In the genomic region with DNA sequence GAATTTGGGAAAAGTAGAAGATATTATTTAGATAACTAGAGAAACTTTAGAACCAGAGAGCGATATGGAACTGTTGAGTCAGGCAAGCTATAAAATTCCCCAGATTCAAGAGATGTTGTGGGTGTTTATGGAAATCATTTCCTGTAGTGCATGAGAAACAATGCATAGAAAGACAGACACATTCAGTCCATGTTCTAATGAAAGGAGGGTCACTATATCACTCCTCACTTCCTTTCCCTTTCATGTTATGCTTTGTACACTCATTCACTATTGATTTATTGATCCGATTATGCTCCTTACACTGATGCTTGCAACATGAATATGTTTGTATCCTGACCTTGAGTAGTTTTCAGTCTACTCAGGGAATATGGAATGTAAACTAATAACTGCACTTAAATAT, we compare ENCODE assay signal across 1 cellular context.
TF ChIP-seq lines count a peak whose summit lies in the region.

No MANE protein-coding gene starts in this region.

TF ChIP-seq in HepG2, 621 proteins besides CTCF, POLR2A, EP300 and RAD21 (continued from another document and continues in another):
- TF ChIP-seq, protein P1, sequence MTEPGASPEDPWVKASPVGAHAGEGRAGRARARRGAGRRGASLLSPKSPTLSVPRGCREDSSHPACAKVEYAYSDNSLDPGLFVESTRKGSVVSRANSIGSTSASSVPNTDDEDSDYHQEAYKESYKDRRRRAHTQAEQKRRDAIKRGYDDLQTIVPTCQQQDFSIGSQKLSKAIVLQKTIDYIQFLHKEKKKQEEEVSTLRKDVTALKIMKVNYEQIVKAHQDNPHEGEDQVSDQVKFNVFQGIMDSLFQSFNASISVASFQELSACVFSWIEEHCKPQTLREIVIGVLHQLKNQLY (CRISPR knock-in tag; IDR thresholded peaks at IDR 0.05): no peak
- TF ChIP-seq RFXANK (CRISPR knock-in tag; IDR thresholded peaks at IDR 0.05): no peak
- no peak for TF ChIP-seq YY1 (IDR thresholded peaks at IDR 0.05; ENCODE audit: insufficient read depth, insufficient replicate concordance, low read depth, low read length)
- peak; percentile 84 for TF ChIP-seq ISL2 (CRISPR knock-in tag; IDR thresholded peaks at IDR 0.05)
- peak; percentile 74; the same call in 1 of the 2 replicates for TF ChIP-seq SALL1 (CRISPR knock-in tag; IDR thresholded peaks at IDR 0.05)
- no peak for TF ChIP-seq ZBTB7B (CRISPR knock-in tag; IDR thresholded peaks at IDR 0.05)
- TF ChIP-seq PITX1 (CRISPR knock-in tag; IDR thresholded peaks at IDR 0.05): no peak
- TF ChIP-seq NFRKB (IDR thresholded peaks at IDR 0.05): no peak
- TF ChIP-seq, protein P2, sequence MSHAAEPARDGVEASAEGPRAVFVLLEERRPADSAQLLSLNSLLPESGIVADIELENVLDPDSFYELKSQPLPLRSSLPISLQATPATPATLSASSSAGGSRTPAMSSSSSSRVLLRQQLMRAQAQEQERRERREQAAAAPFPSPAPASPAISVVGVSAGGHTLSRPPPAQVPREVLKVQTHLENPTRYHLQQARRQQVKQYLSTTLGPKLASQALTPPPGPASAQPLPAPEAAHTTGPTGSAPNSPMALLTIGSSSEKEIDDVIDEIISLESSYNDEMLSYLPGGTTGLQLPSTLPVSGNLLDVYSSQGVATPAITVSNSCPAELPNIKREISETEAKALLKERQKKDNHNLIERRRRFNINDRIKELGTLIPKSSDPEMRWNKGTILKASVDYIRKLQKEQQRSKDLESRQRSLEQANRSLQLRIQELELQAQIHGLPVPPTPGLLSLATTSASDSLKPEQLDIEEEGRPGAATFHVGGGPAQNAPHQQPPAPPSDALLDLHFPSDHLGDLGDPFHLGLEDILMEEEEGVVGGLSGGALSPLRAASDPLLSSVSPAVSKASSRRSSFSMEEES (CRISPR knock-in tag; IDR thresholded peaks at IDR 0.05): no peak
- no peak for TF ChIP-seq ZNF619 (CRISPR knock-in tag; IDR thresholded peaks at IDR 0.05)
- TF ChIP-seq TFDP1 (CRISPR knock-in tag; IDR thresholded peaks at IDR 0.05; ENCODE audit: borderline replicate concordance): no peak
- peak; percentile 72 for TF ChIP-seq HHEX (CRISPR knock-in tag; IDR thresholded peaks at IDR 0.05)
- TF ChIP-seq HNF4A (CRISPR knock-in tag; IDR thresholded peaks at IDR 0.05): peak; percentile 52; the same call in 1 of the 2 replicates
- TF ChIP-seq NFKB2 (CRISPR knock-in tag; IDR thresholded peaks at IDR 0.05; ENCODE audit: borderline replicate concordance): no peak
- no peak for TF ChIP-seq SOX13 (IDR thresholded peaks at IDR 0.05)
- TF ChIP-seq SOX13 (CRISPR knock-in tag; conservative IDR thresholded peaks at IDR 0.05 in 1 of 2, IDR thresholded peaks at IDR 0.05 in 1 of 2): peak in 1 of 2 experiments; percentile 63; a peak in 1 of 4 replicates
- peak; percentile 76; the same call in 1 of the 2 replicates for TF ChIP-seq FOXA3 (CRISPR knock-in tag; IDR thresholded peaks at IDR 0.05)
- TF ChIP-seq GATAD2A (CRISPR knock-in tag; IDR thresholded peaks at IDR 0.05): peak; percentile 96
- TF ChIP-seq ZNF691 (CRISPR knock-in tag; IDR thresholded peaks at IDR 0.05; ENCODE audit: borderline replicate concordance, low read depth): no peak
- TF ChIP-seq ZNF772 (CRISPR knock-in tag; IDR thresholded peaks at IDR 0.05): no peak
- no peak for TF ChIP-seq ARID4A (CRISPR knock-in tag; IDR thresholded peaks at IDR 0.05; ENCODE audit: borderline replicate concordance)
- no peak for TF ChIP-seq REST (IDR thresholded peaks at IDR 0.05; ENCODE audit: borderline replicate concordance in 1 of 2, low read depth in 1 of 2, low read length in 2 of 2)
- TF ChIP-seq ASH2L (IDR thresholded peaks at IDR 0.05; ENCODE audit: insufficient read length, low read depth, low read length): no peak
- no peak for TF ChIP-seq TEAD2 (CRISPR knock-in tag; IDR thresholded peaks at IDR 0.05)
- TF ChIP-seq KAT8 (CRISPR knock-in tag; IDR thresholded peaks at IDR 0.05): no peak
- TF ChIP-seq KLF13 (CRISPR knock-in tag; IDR thresholded peaks at IDR 0.05): no peak
- TF ChIP-seq AFF4 (CRISPR knock-in tag; IDR thresholded peaks at IDR 0.05): no peak
- TF ChIP-seq, protein P3, sequence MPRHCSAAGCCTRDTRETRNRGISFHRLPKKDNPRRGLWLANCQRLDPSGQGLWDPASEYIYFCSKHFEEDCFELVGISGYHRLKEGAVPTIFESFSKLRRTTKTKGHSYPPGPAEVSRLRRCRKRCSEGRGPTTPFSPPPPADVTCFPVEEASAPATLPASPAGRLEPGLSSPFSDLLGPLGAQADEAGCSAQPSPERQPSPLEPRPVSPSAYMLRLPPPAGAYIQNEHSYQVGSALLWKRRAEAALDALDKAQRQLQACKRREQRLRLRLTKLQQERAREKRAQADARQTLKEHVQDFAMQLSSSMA (CRISPR knock-in tag; IDR thresholded peaks at IDR 0.05): no peak
- no peak for TF ChIP-seq ZBTB1 (CRISPR knock-in tag; IDR thresholded peaks at IDR 0.05; ENCODE audit: borderline replicate concordance)
- TF ChIP-seq ZSCAN31 (CRISPR knock-in tag; IDR thresholded peaks at IDR 0.05; ENCODE audit: low read depth): no peak
- peak; percentile 80 for TF ChIP-seq ARID5B (CRISPR knock-in tag; IDR thresholded peaks at IDR 0.05)
- no peak for TF ChIP-seq TEAD3 (CRISPR knock-in tag; optimal IDR thresholded peaks at IDR 0.05; ENCODE audit: borderline replicate concordance)
- peak; percentile 56; the same call in 1 of the 2 replicates for TF ChIP-seq FOXJ3 (CRISPR knock-in tag; IDR thresholded peaks at IDR 0.05; ENCODE audit: borderline replicate concordance)
